2 cellular contexts compared by ENCODE assay signal in genomic region chr18:4233468-4233867, GRCh38.
TF ChIP-seq lines count a peak whose summit lies in the region.

No MANE protein-coding gene starts in this region.

TF ChIP-seq in H1, 55 proteins besides CTCF, POLR2A, EP300 and RAD21:
- TF ChIP-seq POLR2AphosphoS5 (IDR thresholded peaks at IDR 0.05; ENCODE audit: low read depth, low read length) (no peak), CHD7 (IDR thresholded peaks at IDR 0.05; ENCODE audit: insufficient replicate concordance, low read length) (peak; percentile 33), POU5F1 (IDR thresholded peaks at IDR 0.05; ENCODE audit: low read depth, low read length) (peak; percentile 97), BACH1 (IDR thresholded peaks at IDR 0.05; ENCODE audit: low read length) (no peak), NANOG (IDR thresholded peaks at IDR 0.05; ENCODE audit: insufficient read depth, low read depth, low read length, poor library complexity, severe bottlenecking) (peak; percentile 54), ZNF274 (IDR thresholded peaks at IDR 0.05; ENCODE audit: borderline replicate concordance, extremely low read depth, low read length) (no peak), BCL11A (IDR thresholded peaks at IDR 0.05; ENCODE audit: low read depth in 2 of 2, low read length in 2 of 2) (peak in 1 of 2 experiments; percentile 65), SIX5 (IDR thresholded peaks at IDR 0.05; ENCODE audit: low read depth, low read length) (no peak), KDM1A (IDR thresholded peaks at IDR 0.05; ENCODE audit: borderline replicate concordance, low read length) (no peak)

TF ChIP-seq in SK-N-SH, 30 proteins besides CTCF, POLR2A, EP300 and RAD21:
- TF ChIP-seq JUND (IDR thresholded peaks at IDR 0.05) (no peak), SMC3 (IDR thresholded peaks at IDR 0.05; ENCODE audit: low read depth, low read length) (no peak), FOXJ3 (CRISPR knock-in tag; IDR thresholded peaks at IDR 0.05) (no peak), TAF1 (IDR thresholded peaks at IDR 0.05; ENCODE audit: borderline replicate concordance, low read depth, low read length) (no peak), PBX3 (IDR thresholded peaks at IDR 0.05) (no peak), POLR2AphosphoS5 (IDR thresholded peaks at IDR 0.05; ENCODE audit: low read depth, low read length) (no peak), FOXM1 (IDR thresholded peaks at IDR 0.05; ENCODE audit: low read depth) (no peak), MEF2A (IDR thresholded peaks at IDR 0.05; ENCODE audit: borderline replicate concordance, low read depth) (no peak), TCF12 (IDR thresholded peaks at IDR 0.05) (no peak), EZH2phosphoT487 (IDR thresholded peaks at IDR 0.05; ENCODE audit: borderline replicate concordance, low read depth) (no peak), YY1 (IDR thresholded peaks at IDR 0.05; ENCODE audit: low read depth) (no peak), FOSL2 (IDR thresholded peaks at IDR 0.05; ENCODE audit: borderline replicate concordance, low read depth) (no peak), GATA2 (CRISPR knock-in tag; IDR thresholded peaks at IDR 0.05) (no peak), RCOR1 (IDR thresholded peaks at IDR 0.05; ENCODE audit: low read length) (no peak)
